8 cellular contexts compared by ENCODE assay signal in genomic region chr11:8914661-8915018, GRCh38. TPM values are rescaled to one million over a fixed set of nuclear protein-coding genes. Genes with fewer than 3 reads are reported as not detected.
DNase-seq lines count a peak whose midpoint lies in the region; ATAC-seq and TF ChIP-seq lines count a peak whose summit lies in the region.

No MANE protein-coding gene starts in this region.

- no peak overlapping the region for H2AFZ ChIP-seq in neural cell (ENCODE audit: low read depth, low read length)

- H3K27me3 ChIP-seq in colonic mucosa (no peaks in the 10 kb centered on the region), neural cell (ENCODE audit: insufficient read depth, low read depth, low read length) (no peaks in the 10 kb centered on the region)

- intact Hi-C loops in colonic mucosa (cut with DNase I) = loop anchor here (5.0 kb wide), 2 partner anchors 48 to 223 kb away; partner anchors contain the start of gene TMEM9B

- H3K79me2 ChIP-seq in neural cell (replicated peaks; ENCODE audit: insufficient read depth, low read length) = peaks cover 12% of the 10 kb centered on the region

- no peak for TF ChIP-seq EP300 in neural cell (conservative IDR thresholded peaks at IDR 0.05; ENCODE audit: poor library complexity, severe bottlenecking)

- DNase-seq in NB4 (ENCODE audit: low read depth) (no peak), colonic mucosa (no peak), NCI-H1105 treated with DMSO at 0.1 percent for 48 hours (lab: John Stamatoyannopoulos, UW) (no peak)
- DNase-seq in stimulated activated CD4-positive, alpha-beta T cell treated with anti-CD3 and anti-CD28 coated beads, Interleukin-12 subunit alpha, Interleukin-12 subunit beta, amount 100 ng/mL, for 4 hours = no peak
- DNase-seq in stimulated activated naive CD4-positive, alpha-beta T cell (lab: John Stamatoyannopoulos, UW) = no peak

- no peak overlapping the region for H3K27ac ChIP-seq in C4-2B
- peak overlapping the region; percentile 51 for H3K27ac ChIP-seq in colonic mucosa
- H3K27ac ChIP-seq in neural cell (ENCODE audit: low read length) = no peak overlapping the region

- no peaks in the 10 kb centered on the region for H3F3A ChIP-seq in neural cell (ENCODE audit: insufficient read depth, low read length, poor library complexity, severe bottlenecking)

- H4K20me1 ChIP-seq in neural cell (ENCODE audit: insufficient read depth) = no peaks in the 10 kb centered on the region

- H3K36me3 ChIP-seq in colonic mucosa (no peaks in the 10 kb centered on the region), neural cell (ENCODE audit: insufficient read depth, low read length) (peaks cover 4% of the 10 kb centered on the region)

- TF ChIP-seq POLR2A in NB4 (IDR thresholded peaks at IDR 0.05; ENCODE audit: extremely low read depth, insufficient read length) = no peak

- H3K4me1 ChIP-seq in colonic mucosa = peaks cover 4% of the 10 kb centered on the region

- TF ChIP-seq CTCF in C4-2B (conservative IDR thresholded peaks at IDR 0.05) (peak; percentile 60), NB4 (IDR thresholded peaks at IDR 0.05; ENCODE audit: low read depth, low read length) (no peak), colonic mucosa (IDR thresholded peaks at IDR 0.05) (no peak), neural cell (IDR thresholded peaks at IDR 0.05; ENCODE audit: poor library complexity, severe bottlenecking) (no peak)

- no peaks in the 10 kb centered on the region for H3K9me3 ChIP-seq in colonic mucosa
- no peaks in the 10 kb centered on the region for H3K9me3 ChIP-seq in neural cell (ENCODE audit: low read length)

- ATAC-seq in HG03108 (IDR thresholded peaks at IDR 0.05; ENCODE audit: unreplicated experiment) = no peak

- H3K4me3 ChIP-seq in NB4 (ENCODE audit: low read depth, low read length) (peak overlapping the region; percentile 45), colonic mucosa (no peak overlapping the region), neural cell (ENCODE audit: low read length) (peak overlapping the region; percentile 46)

- no peak overlapping the region for H3K4me2 ChIP-seq in neural cell (ENCODE audit: low read length)

- no peaks in the 10 kb centered on the region for H3K9me2 ChIP-seq in neural cell (ENCODE audit: insufficient read depth, low read length)

- no peak for TF ChIP-seq RAD21 in neural cell (conservative IDR thresholded peaks at IDR 0.05)

- H3K9ac ChIP-seq in colonic mucosa (ENCODE audit: low read depth in 2 of 2, low read length in 2 of 2) (no peak overlapping the region), neural cell (ENCODE audit: low read length) (no peak overlapping the region)

TF ChIP-seq in neural cell, 6 proteins besides CTCF, POLR2A, EP300 and RAD21:
- peak; percentile 55 for TF ChIP-seq SMC3 (conservative IDR thresholded peaks at IDR 0.05; ENCODE audit: poor library complexity)
- TF ChIP-seq REST (IDR thresholded peaks at IDR 0.05; ENCODE audit: borderline replicate concordance) = no peak

RNA-seq across cellular contexts. Expression of gene AKIP1, which starts 3.7 kb away (rescaled TPM):
- 10 to 100 TPM; 16.7 to 22.3 TPM for total RNA-seq in colonic mucosa
- 81.5 and 90.7 TPM in 2 replicates for polyA plus RNA-seq in neural cell
- 37.0 and 39.0 TPM in 2 replicates for polyA minus RNA-seq in neural cell

RNA-seq across cellular contexts. Expression of gene C11orf16, which starts 18.1 kb away (rescaled TPM):
- total RNA-seq in colonic mucosa = not detected
- polyA plus RNA-seq in neural cell = not detected in 2 replicates
- polyA minus RNA-seq in neural cell = not detected in 2 replicates

RNA-seq across cellular contexts. Expression of gene ASCL3, which starts 28.2 kb away (rescaled TPM):
- not detected for total RNA-seq in colonic mucosa
- not detected in 2 replicates for polyA plus RNA-seq in neural cell
- not detected in 2 replicates for polyA minus RNA-seq in neural cell

RNA-seq across cellular contexts. Expression of gene TMEM9B, which starts 49.6 kb away (rescaled TPM):
- total RNA-seq in colonic mucosa = 10 to 100 TPM; 55.3 to 69.3 TPM
- 59.7 and 63.1 TPM in 2 replicates for polyA plus RNA-seq in neural cell
- polyA minus RNA-seq in neural cell = 52.4 and 63.8 TPM in 2 replicates
